In the genomic region with DNA sequence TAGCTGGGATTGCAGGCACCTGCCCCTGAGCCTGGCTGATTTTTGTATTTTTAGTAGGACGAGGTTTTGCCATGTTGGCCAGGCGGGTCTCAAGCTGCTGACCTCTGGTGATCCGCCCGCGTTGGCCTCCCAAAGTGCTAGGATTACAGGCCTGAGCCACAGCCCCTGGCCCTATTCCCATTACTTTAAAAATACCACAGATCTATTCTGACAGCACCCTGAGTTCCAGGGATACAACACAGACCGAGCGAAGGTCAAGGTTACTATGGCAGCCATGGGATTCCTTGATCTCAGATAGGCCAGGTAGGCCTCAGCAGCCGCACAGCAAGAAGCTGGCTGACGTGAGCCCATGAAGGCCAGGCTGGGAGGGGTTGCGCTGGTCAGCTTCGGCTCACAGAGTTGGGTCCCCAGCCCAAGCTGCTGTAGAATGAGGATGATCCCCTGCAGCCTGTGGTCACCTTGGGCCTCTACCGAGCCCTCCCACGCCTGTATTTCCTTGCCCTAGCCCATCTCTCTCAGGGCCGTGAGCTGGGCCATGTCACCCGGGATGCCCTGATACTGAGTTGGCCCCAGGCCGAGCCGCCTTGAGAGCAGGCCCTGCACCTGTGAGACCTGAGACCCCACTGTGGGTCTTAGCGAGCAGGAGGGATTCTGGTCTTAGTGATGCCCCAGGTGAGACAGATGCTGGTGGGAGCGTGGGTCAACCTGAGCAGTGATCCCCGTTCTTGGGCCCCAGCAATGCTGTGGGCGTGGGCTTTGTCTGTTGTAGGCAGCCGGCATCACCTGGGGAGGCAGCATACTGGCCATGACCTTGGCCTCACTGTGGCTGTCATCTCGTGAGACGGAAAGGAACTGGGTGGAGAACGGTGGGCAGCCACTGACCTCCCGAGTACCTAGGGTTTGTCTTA, we compare ENCODE assay signal across 1 cellular context.
TF ChIP-seq lines count a peak whose summit lies in the region.

No MANE protein-coding gene starts in this region.

TF ChIP-seq in HepG2, 621 proteins besides CTCF, POLR2A, EP300 and RAD21:
- TF ChIP-seq CC2D1A (CRISPR knock-in tag; IDR thresholded peaks at IDR 0.05) = no peak
- no peak for TF ChIP-seq FOXJ3 (CRISPR knock-in tag; IDR thresholded peaks at IDR 0.05; ENCODE audit: borderline replicate concordance)
- TF ChIP-seq ZNF777 (CRISPR knock-in tag; IDR thresholded peaks at IDR 0.05) = no peak
- TF ChIP-seq, protein P1, sequence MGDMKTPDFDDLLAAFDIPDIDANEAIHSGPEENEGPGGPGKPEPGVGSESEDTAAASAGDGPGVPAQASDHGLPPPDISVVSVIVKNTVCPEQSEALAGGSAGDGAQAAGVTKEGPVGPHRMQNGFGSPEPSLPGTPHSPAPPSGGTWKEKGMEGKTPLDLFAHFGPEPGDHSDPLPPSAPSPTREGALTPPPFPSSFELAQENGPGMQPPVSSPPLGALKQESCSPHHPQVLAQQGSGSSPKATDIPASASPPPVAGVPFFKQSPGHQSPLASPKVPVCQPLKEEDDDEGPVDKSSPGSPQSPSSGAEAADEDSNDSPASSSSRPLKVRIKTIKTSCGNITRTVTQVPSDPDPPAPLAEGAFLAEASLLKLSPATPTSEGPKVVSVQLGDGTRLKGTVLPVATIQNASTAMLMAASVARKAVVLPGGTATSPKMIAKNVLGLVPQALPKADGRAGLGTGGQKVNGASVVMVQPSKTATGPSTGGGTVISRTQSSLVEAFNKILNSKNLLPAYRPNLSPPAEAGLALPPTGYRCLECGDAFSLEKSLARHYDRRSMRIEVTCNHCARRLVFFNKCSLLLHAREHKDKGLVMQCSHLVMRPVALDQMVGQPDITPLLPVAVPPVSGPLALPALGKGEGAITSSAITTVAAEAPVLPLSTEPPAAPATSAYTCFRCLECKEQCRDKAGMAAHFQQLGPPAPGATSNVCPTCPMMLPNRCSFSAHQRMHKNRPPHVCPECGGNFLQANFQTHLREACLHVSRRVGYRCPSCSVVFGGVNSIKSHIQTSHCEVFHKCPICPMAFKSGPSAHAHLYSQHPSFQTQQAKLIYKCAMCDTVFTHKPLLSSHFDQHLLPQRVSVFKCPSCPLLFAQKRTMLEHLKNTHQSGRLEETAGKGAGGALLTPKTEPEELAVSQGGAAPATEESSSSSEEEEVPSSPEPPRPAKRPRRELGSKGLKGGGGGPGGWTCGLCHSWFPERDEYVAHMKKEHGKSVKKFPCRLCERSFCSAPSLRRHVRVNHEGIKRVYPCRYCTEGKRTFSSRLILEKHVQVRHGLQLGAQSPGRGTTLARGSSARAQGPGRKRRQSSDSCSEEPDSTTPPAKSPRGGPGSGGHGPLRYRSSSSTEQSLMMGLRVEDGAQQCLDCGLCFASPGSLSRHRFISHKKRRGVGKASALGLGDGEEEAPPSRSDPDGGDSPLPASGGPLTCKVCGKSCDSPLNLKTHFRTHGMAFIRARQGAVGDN (CRISPR knock-in tag; IDR thresholded peaks at IDR 0.05) = peak; percentile 31; the same call in 1 of the 2 replicates
- TF ChIP-seq, protein P2, sequence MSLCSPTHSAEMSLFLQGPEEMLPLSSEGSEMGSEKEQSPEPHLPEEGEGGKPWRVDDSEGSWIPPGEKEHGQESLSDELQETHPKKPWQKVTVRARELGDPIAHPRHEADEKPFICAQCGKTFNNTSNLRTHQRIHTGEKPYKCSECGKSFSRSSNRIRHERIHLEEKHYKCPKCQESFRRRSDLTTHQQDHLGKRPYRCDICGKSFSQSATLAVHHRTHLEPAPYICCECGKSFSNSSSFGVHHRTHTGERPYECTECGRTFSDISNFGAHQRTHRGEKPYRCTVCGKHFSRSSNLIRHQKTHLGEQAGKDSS (CRISPR knock-in tag; IDR thresholded peaks at IDR 0.05; ENCODE audit: borderline replicate concordance, low read depth) = no peak
- TF ChIP-seq ZNF720 (CRISPR knock-in tag; IDR thresholded peaks at IDR 0.05) = no peak
- no peak for TF ChIP-seq ZNF451 (CRISPR knock-in tag; IDR thresholded peaks at IDR 0.05)
- no peak for TF ChIP-seq MTF1 (CRISPR knock-in tag; IDR thresholded peaks at IDR 0.05)
- TF ChIP-seq KDM3A (CRISPR knock-in tag; IDR thresholded peaks at IDR 0.05; ENCODE audit: low read depth) = no peak
- no peak for TF ChIP-seq ZNF205 (CRISPR knock-in tag; IDR thresholded peaks at IDR 0.05)
- no peak for TF ChIP-seq ZNF589 (CRISPR knock-in tag; conservative IDR thresholded peaks at IDR 0.05)
- 0 out of 2 replicates have a peak, but pooled peaks have one; percentile 3 for TF ChIP-seq DNMT1 (CRISPR knock-in tag; IDR thresholded peaks at IDR 0.05)
- no peak for TF ChIP-seq PCBP1 (IDR thresholded peaks at IDR 0.05; ENCODE audit: borderline replicate concordance, low read depth, low read length)
- no peak for TF ChIP-seq PAF1 (CRISPR knock-in tag; IDR thresholded peaks at IDR 0.05)
- no peak for TF ChIP-seq ZFP36L1 (CRISPR knock-in tag; IDR thresholded peaks at IDR 0.05)
- TF ChIP-seq JUNB (CRISPR knock-in tag; IDR thresholded peaks at IDR 0.05; ENCODE audit: borderline replicate concordance) = no peak
- TF ChIP-seq HMG20A (CRISPR knock-in tag; IDR thresholded peaks at IDR 0.05; ENCODE audit: borderline replicate concordance) = no peak
- TF ChIP-seq TCF7L2 (IDR thresholded peaks at IDR 0.05; ENCODE audit: low read depth, low read length) = no peak
- TF ChIP-seq ZNF841 (CRISPR knock-in tag; IDR thresholded peaks at IDR 0.05; ENCODE audit: borderline replicate concordance) = no peak
- TF ChIP-seq, protein P3, sequence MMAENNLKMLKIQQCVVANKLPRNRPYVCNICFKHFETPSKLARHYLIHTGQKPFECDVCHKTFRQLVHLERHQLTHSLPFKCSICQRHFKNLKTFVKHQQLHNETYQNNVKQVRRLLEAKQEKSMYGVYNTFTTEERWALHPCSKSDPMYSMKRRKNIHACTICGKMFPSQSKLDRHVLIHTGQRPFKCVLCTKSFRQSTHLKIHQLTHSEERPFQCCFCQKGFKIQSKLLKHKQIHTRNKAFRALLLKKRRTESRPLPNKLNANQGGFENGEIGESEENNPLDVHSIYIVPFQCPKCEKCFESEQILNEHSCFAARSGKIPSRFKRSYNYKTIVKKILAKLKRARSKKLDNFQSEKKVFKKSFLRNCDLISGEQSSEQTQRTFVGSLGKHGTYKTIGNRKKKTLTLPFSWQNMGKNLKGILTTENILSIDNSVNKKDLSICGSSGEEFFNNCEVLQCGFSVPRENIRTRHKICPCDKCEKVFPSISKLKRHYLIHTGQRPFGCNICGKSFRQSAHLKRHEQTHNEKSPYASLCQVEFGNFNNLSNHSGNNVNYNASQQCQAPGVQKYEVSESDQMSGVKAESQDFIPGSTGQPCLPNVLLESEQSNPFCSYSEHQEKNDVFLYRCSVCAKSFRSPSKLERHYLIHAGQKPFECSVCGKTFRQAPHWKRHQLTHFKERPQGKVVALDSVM (CRISPR knock-in tag; IDR thresholded peaks at IDR 0.05) = no peak
- no peak for TF ChIP-seq GATAD1 (CRISPR knock-in tag; IDR thresholded peaks at IDR 0.05)
- TF ChIP-seq ZNF343 (CRISPR knock-in tag; IDR thresholded peaks at IDR 0.05) = no peak
- TF ChIP-seq ZNF883 (CRISPR knock-in tag; IDR thresholded peaks at IDR 0.05; ENCODE audit: not compliant biosample characterization) = peak; percentile 25
- TF ChIP-seq IKZF4 (CRISPR knock-in tag; IDR thresholded peaks at IDR 0.05; ENCODE audit: borderline replicate concordance, low read depth, not compliant biosample characterization) = no peak
- no peak for TF ChIP-seq MZF1 (CRISPR knock-in tag; IDR thresholded peaks at IDR 0.05; ENCODE audit: borderline replicate concordance)
- no peak for TF ChIP-seq ZNF24 (IDR thresholded peaks at IDR 0.05)
- no peak for TF ChIP-seq NKX3-1 (CRISPR knock-in tag; IDR thresholded peaks at IDR 0.05)
- 0 out of 2 replicates have a peak, but pooled peaks have one; percentile 27 for TF ChIP-seq NRL (CRISPR knock-in tag; IDR thresholded peaks at IDR 0.05; ENCODE audit: borderline replicate concordance)
- TF ChIP-seq ZNF30 (CRISPR knock-in tag; IDR thresholded peaks at IDR 0.05) = no peak
- no peak for TF ChIP-seq EED (CRISPR knock-in tag; IDR thresholded peaks at IDR 0.05)
- TF ChIP-seq EHMT2 (IDR thresholded peaks at IDR 0.05; ENCODE audit: borderline replicate concordance, low read depth, low read length) = no peak
- no peak for TF ChIP-seq ZNF674 (CRISPR knock-in tag; IDR thresholded peaks at IDR 0.05; ENCODE audit: low read depth)
- TF ChIP-seq, protein P4, sequence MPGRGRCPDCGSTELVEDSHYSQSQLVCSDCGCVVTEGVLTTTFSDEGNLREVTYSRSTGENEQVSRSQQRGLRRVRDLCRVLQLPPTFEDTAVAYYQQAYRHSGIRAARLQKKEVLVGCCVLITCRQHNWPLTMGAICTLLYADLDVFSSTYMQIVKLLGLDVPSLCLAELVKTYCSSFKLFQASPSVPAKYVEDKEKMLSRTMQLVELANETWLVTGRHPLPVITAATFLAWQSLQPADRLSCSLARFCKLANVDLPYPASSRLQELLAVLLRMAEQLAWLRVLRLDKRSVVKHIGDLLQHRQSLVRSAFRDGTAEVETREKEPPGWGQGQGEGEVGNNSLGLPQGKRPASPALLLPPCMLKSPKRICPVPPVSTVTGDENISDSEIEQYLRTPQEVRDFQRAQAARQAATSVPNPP (CRISPR knock-in tag; IDR thresholded peaks at IDR 0.05) = no peak
- peak; percentile 36 for TF ChIP-seq AGO2 (optimal IDR thresholded peaks at IDR 0.05; ENCODE audit: low read depth, low read length)
